ENCODE assay signal across 21 cellular contexts in the genomic region with DNA sequence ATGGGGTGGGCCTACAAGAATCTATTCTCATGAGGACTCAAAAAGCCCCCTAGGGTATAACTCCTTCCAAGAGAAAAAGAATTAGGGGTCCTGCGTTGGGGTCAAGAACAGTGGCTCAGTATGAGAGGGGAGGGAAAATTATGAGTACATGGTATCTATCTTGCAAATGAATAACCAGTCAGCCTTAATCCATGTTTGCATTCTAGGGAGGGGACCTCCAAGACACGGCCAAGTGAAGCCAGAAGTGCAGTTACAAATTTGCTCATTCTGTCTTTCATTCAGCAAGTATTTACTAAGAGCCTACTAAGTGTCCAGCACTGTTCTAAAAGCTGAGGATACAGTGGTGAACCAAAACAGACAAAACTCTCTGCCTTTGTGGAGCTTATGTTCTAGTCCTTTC.
DNase-seq lines count a peak whose midpoint lies in the region; ATAC-seq and TF ChIP-seq lines count a peak whose summit lies in the region.
"Had no signal": no experiment of that assay in that cellular context is flagged by ENCODE, and none has a peak within 500 bp of the region (broad histone marks: within the 10 kb centered on the region; RNA-seq: fewer than 3 reads in every experiment).

No MANE protein-coding gene starts in this region.

- no peak for DNase-seq in HFFc6
- no peak for DNase-seq in adipocyte (ENCODE audit: low read depth)
- DNase-seq in lower lobe of right lung, result no peak
- no peak for DNase-seq in transverse colon
- no peak for DNase-seq in amniotic stem cell (lab: John Stamatoyannopoulos, UW)
- no peak for DNase-seq in natural killer cell treated with Interleukin-12 subunit alpha and Interleukin-12 subunit beta and Interleukin-15 and Interleukin-18, amount 100 ng/mL, for 72 hours (ENCODE audit: low spot score)
- DNase-seq: activated CD4-positive, alpha-beta memory T cell treated with anti-CD3 and anti-CD28 coated beads, Interleukin-2, amount 10 ng/mL, durations not matched to agents 7 days and 5 days; activated CD4-positive, CD25-positive, alpha-beta regulatory T cell; activated CD8-positive, alpha-beta memory T cell treated with anti-CD3 and anti-CD28 coated beads, Interleukin-2, amount 50 U/mL, for 48 hours; activated naive CD4-positive, alpha-beta T cell treated with anti-CD3 and anti-CD28 coated beads, Interleukin-2, amount 10 ng/mL, durations not matched to agents 7 days and 5 days; CD4-positive, alpha-beta memory T cell; effector CD4-positive, alpha-beta T cell; erythroblast; MM.1S; naive thymus-derived CD8-positive, alpha-beta T cell; NCI-H2029 treated with DMSO at 0.1 percent for 48 hours; NCI-H2227 treated with DMSO at 0.1 percent for 48 hours; NCI-H748 treated with DMSO at 0.1 percent for 48 hours; T-helper 1 cell had no signal

- H3K27me3 Mint-ChIP-seq in HFFc6 (ENCODE audit: insufficient read depth), result peaks cover under 1% of the 10 kb centered on the region; the same call in 1 of the 2 replicates
- H3K27me3 Mint-ChIP-seq in natural killer cell treated with Interleukin-12 subunit alpha and Interleukin-12 subunit beta and Interleukin-15 and Interleukin-18, amount 100 ng/mL, for 72 hours, result no peaks in the 10 kb centered on the region
- H3K27me3 Mint-ChIP-seq: CD4-positive, alpha-beta memory T cell; naive thymus-derived CD8-positive, alpha-beta T cell had no signal

- no peak for TF ChIP-seq EP300 in transverse colon (IDR thresholded peaks at IDR 0.05; ENCODE audit: low read depth)

- H3K27ac ChIP-seq in lower lobe of right lung (peak overlapping the region; percentile 65), transverse colon (peak overlapping the region; percentile 69 to 79 (median 72))

- TF ChIP-seq POLR2A in transverse colon (IDR thresholded peaks at IDR 0.05), result no peak

- H3K36me3 Mint-ChIP-seq in HFFc6 (ENCODE audit: low read depth), result peaks cover 10% of the 10 kb centered on the region
- H3K36me3 Mint-ChIP-seq in natural killer cell treated with Interleukin-12 subunit alpha and Interleukin-12 subunit beta and Interleukin-15 and Interleukin-18, amount 100 ng/mL, for 72 hours, result peaks cover 8% of the 10 kb centered on the region
- H3K36me3 Mint-ChIP-seq: naive thymus-derived CD8-positive, alpha-beta T cell had no signal

- intact Hi-C loops in lower lobe of right lung (cut with DNase I) (no loop called here), transverse colon (cut with DNase I; ENCODE audit: low total_unique reads) (no loop called here)

- TF ChIP-seq CTCF in HFFc6 (IDR thresholded peaks at IDR 0.05) (no peak), lower lobe of right lung (IDR thresholded peaks at IDR 0.05) (no peak), transverse colon (IDR thresholded peaks at IDR 0.05) (no peak)

- H3K27me3 ChIP-seq in adipocyte (replicated peaks; ENCODE audit: control insufficient read depth, insufficient read depth, low read length), result peaks cover 7% of the 10 kb centered on the region
- no peaks in the 10 kb centered on the region for H3K27me3 ChIP-seq in lower lobe of right lung (ENCODE audit: low read depth)
- no peaks in the 10 kb centered on the region for H3K27me3 ChIP-seq in transverse colon

- no peaks in the 10 kb centered on the region for H3K36me3 ChIP-seq in adipocyte (ENCODE audit: control insufficient read depth, insufficient read depth, low read length, severe bottlenecking)
- H3K36me3 ChIP-seq in lower lobe of right lung, result no peaks in the 10 kb centered on the region
- no peaks in the 10 kb centered on the region for H3K36me3 ChIP-seq in transverse colon

- no peaks in the 10 kb centered on the region for H3K9me3 Mint-ChIP-seq in HFFc6
- H3K9me3 Mint-ChIP-seq in natural killer cell treated with Interleukin-12 subunit alpha and Interleukin-12 subunit beta and Interleukin-15 and Interleukin-18, amount 100 ng/mL, for 72 hours, result no peaks in the 10 kb centered on the region

- peak overlapping the region; percentile 86 for H3K27ac Mint-ChIP-seq in HFFc6
- H3K27ac Mint-ChIP-seq in natural killer cell treated with Interleukin-12 subunit alpha and Interleukin-12 subunit beta and Interleukin-15 and Interleukin-18, amount 100 ng/mL, for 72 hours, result no peak overlapping the region
- H3K27ac Mint-ChIP-seq: activated CD4-positive, alpha-beta memory T cell treated with anti-CD3 and anti-CD28 coated beads, Interleukin-2, amount 10 ng/mL, durations not matched to agents 7 days and 5 days had no signal

- H3K4me3 ChIP-seq in adipocyte (ENCODE audit: low read length) (no peak overlapping the region), lower lobe of right lung (no peak overlapping the region), transverse colon (no peak overlapping the region)
- H3K4me3 ChIP-seq: K562 had no signal

- ATAC-seq in lower lobe of right lung (peak in 1 of 2 donors; percentile 19), GM21576 (IDR thresholded peaks at IDR 0.05; ENCODE audit: unreplicated experiment) (no peak)
- ATAC-seq in natural killer cell treated with Interleukin-12 subunit alpha and Interleukin-12 subunit beta and Interleukin-15 and Interleukin-18, amount 100 ng/mL, for 72 hours, result no peak
- ATAC-seq: K562; naive thymus-derived CD8-positive, alpha-beta T cell had no signal

- no peaks in the 10 kb centered on the region for H3K9me3 ChIP-seq in adipocyte (ENCODE audit: control insufficient read depth, low read length)
- no peaks in the 10 kb centered on the region for H3K9me3 ChIP-seq in lower lobe of right lung
- no peaks in the 10 kb centered on the region for H3K9me3 ChIP-seq in transverse colon

- WGBS in transverse colon (ENCODE audit: low coverage in 1 of 2), 2 donors, result 53 to 58% methylated on average over 2 of the region's 2 CpGs

- in situ Hi-C loops in transverse colon (cut with MboI; ENCODE audit: low pct_ligation_motif_present in 1 of 4, low pct_unique_long_range_greater_than_20kb in 1 of 4, low sequenced_read_pairs in 3 of 4), result no loop called here

- peaks cover 30% of the 10 kb centered on the region for H3K4me1 ChIP-seq in adipocyte (ENCODE audit: control insufficient read depth, insufficient read depth, low read length)
- H3K4me1 ChIP-seq in lower lobe of right lung, result no peaks in the 10 kb centered on the region
- peaks cover 17 to 41% (median 23%) of the 10 kb centered on the region in 4 donors for H3K4me1 ChIP-seq in transverse colon

- H3K9ac ChIP-seq in adipocyte (ENCODE audit: low read length), result peak overlapping the region; percentile 47

- H3K4me1 Mint-ChIP-seq in HFFc6 (ENCODE audit: low read depth), result no peaks in the 10 kb centered on the region
- peaks cover 39 to 45% of the 10 kb centered on the region in 2 donors for H3K4me1 Mint-ChIP-seq in natural killer cell treated with Interleukin-12 subunit alpha and Interleukin-12 subunit beta and Interleukin-15 and Interleukin-18, amount 100 ng/mL, for 72 hours (ENCODE audit: low read depth in 2 of 2)

- H3K4me3 Mint-ChIP-seq in HFFc6, result no peak overlapping the region
- H3K4me3 Mint-ChIP-seq in natural killer cell treated with Interleukin-12 subunit alpha and Interleukin-12 subunit beta and Interleukin-15 and Interleukin-18, amount 100 ng/mL, for 72 hours, result no peak overlapping the region
- H3K4me3 Mint-ChIP-seq: activated CD4-positive, alpha-beta memory T cell treated with anti-CD3 and anti-CD28 coated beads, Interleukin-2, amount 10 ng/mL, durations not matched to agents 7 days and 5 days; activated naive CD4-positive, alpha-beta T cell treated with anti-CD3 and anti-CD28 coated beads, Interleukin-2, amount 10 ng/mL, durations not matched to agents 7 days and 5 days had no signal
